Comparison of ENCODE assay signal across 9 cellular contexts in the genomic region with DNA sequence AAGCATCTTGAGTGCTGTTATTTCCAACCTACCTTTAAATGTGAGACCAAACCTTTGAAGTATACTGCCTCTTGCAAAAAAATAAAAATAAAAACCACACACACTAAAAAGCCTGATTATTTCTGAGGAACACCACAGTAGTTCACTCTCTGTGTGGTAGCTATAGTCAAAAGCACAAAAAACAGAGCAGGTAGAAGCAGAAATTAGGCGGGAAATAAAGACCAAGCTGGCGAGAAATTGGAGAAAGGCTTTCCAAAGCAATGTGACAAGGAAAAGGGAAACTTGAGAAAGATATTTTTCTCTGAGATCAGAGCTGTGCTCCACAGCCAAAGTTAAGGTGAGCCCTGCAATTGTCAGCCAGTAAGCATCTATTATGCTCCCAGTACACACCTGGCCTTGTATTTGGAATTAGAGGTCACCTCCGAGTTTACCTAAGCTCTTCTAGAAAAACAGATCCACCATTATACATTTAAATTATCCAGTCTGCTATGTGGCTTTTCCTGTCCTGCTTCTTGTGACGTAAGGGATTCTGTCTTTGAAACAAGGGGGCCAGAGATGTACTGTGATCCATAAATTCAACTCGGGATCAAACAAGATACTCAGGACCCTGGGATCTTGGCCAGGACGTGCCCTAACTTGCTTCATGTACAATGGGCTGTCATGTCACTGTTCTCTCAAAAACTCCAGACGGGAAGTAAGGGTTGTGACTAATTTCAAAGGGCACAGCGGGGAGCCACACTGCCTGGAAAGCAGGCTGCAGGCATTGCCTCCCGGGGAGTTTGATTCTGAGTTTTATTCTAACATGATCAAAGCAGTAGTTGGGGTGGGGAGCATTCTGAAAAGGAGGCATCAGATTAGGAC. TPM values are rescaled to one million over a fixed set of nuclear protein-coding genes. Genes with fewer than 3 reads are reported as not detected.
DNase-seq lines count a peak whose midpoint lies in the region; ATAC-seq and TF ChIP-seq lines count a peak whose summit lies in the region.
"Had no signal": no experiment of that assay in that cellular context is flagged by ENCODE, and none has a peak within 500 bp of the region (broad histone marks: within the 10 kb centered on the region; RNA-seq: fewer than 3 reads in every experiment).

No MANE protein-coding gene starts in this region.

- H3K4me3 ChIP-seq in OCI-LY3 (ENCODE audit: low read length) = peak overlapping the region; percentile 72

- DNase-seq in NOMO-1 treated with DMSO at 0.1 percent for 48 hours (lab: John Stamatoyannopoulos, UW; ENCODE audit: unreplicated experiment) (peak; percentile 22), NOMO-1 treated with dmso at 0.1 percent for 144 hours (lab: John Stamatoyannopoulos, UW; ENCODE audit: unreplicated experiment) (no peak), glomerular visceral epithelial cell (ENCODE audit: extremely low spot score) (peak; percentile 4), mucosa of gallbladder (ENCODE audit: low spot score) (no peak)
- no peak for DNase-seq in stimulated activated naive CD8-positive, alpha-beta T cell treated with anti-CD3 and anti-CD28 coated beads, Interleukin-15, amount 100 ng/mL, for 72 hours
- DNase-seq: activated CD4-positive, alpha-beta T cell treated with anti-CD3 and anti-CD28 coated beads, Interleukin-2, amount 50 U/mL, for 1 hour had no signal

- peaks cover 14% of the 10 kb centered on the region for H3K4me1 Mint-ChIP-seq in stimulated activated naive CD8-positive, alpha-beta T cell treated with anti-CD3 and anti-CD28 coated beads, Interleukin-15, amount 100 ng/mL, for 72 hours

- H3K27me3 ChIP-seq in OCI-LY3 (ENCODE audit: low read depth, low read length) = peaks cover 66% of the 10 kb centered on the region

- H3K4me3 Mint-ChIP-seq in stimulated activated naive CD8-positive, alpha-beta T cell treated with anti-CD3 and anti-CD28 coated beads, Interleukin-15, amount 100 ng/mL, for 72 hours = no peak overlapping the region

- H3K9me3 Mint-ChIP-seq in stimulated activated naive CD8-positive, alpha-beta T cell treated with anti-CD3 and anti-CD28 coated beads, Interleukin-15, amount 100 ng/mL, for 72 hours = no peaks in the 10 kb centered on the region

- no peaks in the 10 kb centered on the region for H4K20me1 ChIP-seq in OCI-LY3 (ENCODE audit: insufficient read depth, low read length)

- H2AFZ ChIP-seq in OCI-LY3 (ENCODE audit: low read depth, low read length) = no peak overlapping the region

- ATAC-seq in HG03571 (IDR thresholded peaks at IDR 0.05; ENCODE audit: unreplicated experiment) = no peak
- no peak for ATAC-seq in stimulated activated naive CD8-positive, alpha-beta T cell treated with anti-CD3 and anti-CD28 coated beads, Interleukin-15, amount 100 ng/mL, for 72 hours

- TF ChIP-seq CTCF in OCI-LY3 (IDR thresholded peaks at IDR 0.05; ENCODE audit: low read depth, low read length) = no peak

- H3K79me2 ChIP-seq in OCI-LY3 (ENCODE audit: low read length) = no peaks in the 10 kb centered on the region

- H3K27me3 Mint-ChIP-seq in stimulated activated naive CD8-positive, alpha-beta T cell treated with anti-CD3 and anti-CD28 coated beads, Interleukin-15, amount 100 ng/mL, for 72 hours = no peaks in the 10 kb centered on the region

- H3K36me3 ChIP-seq in OCI-LY3 (replicated peaks; ENCODE audit: low read depth, low read length) = no peaks in the 10 kb centered on the region

- peaks cover 42% of the 10 kb centered on the region for H3K4me1 ChIP-seq in OCI-LY3 (ENCODE audit: low read length)

- no peak overlapping the region for H3K27ac Mint-ChIP-seq in stimulated activated naive CD8-positive, alpha-beta T cell treated with anti-CD3 and anti-CD28 coated beads, Interleukin-15, amount 100 ng/mL, for 72 hours

- peak overlapping the region; percentile 1; the same call in 1 of the 2 replicates for H3K27ac ChIP-seq in OCI-LY3 (ENCODE audit: low read length)
- peak overlapping the region; percentile 99 for H3K27ac ChIP-seq in temporal lobe (ENCODE audit: low read depth, low read length)

- no peaks in the 10 kb centered on the region for H3K9me3 ChIP-seq in OCI-LY3 (ENCODE audit: insufficient read depth, low read length)

- peak overlapping the region; percentile 13 for H3K9ac ChIP-seq in OCI-LY3 (ENCODE audit: low read length)

- peak overlapping the region; percentile 87 for H3K4me2 ChIP-seq in OCI-LY3 (ENCODE audit: low read length)

RNA-seq across cellular contexts. Expression of a gene that starts 39.8 kb away (rescaled TPM):
- 26.1 TPM for total RNA-seq in temporal lobe
- 109 TPM for total RNA-seq in mucosa of gallbladder

Comparison
In these comparisons a context has a peak if more than half of its experiments do, and no peak if none do; other contexts are left out.
1. DNase-seq: peak in NOMO-1 treated with DMSO at 0.1 percent for 48 hours (single experiment) and glomerular visceral epithelial cell (single experiment); none in NOMO-1 treated with dmso at 0.1 percent for 144 hours (single experiment), stimulated activated naive CD8-positive, alpha-beta T cell treated with anti-CD3 and anti-CD28 coated beads, Interleukin-15, amount 100 ng/mL, for 72 hours (0 of 2) and mucosa of gallbladder (single experiment).